Comparison of ENCODE assay signal across 13 cellular contexts in genomic region chr10:10785627-10786333, GRCh38.
DNase-seq lines count a peak whose midpoint lies in the region; ATAC-seq and TF ChIP-seq lines count a peak whose summit lies in the region.
"Had no signal": no experiment of that assay in that cellular context is flagged by ENCODE, and none has a peak within 500 bp of the region (broad histone marks: within the 10 kb centered on the region; RNA-seq: fewer than 3 reads in every experiment).

No MANE protein-coding gene starts in this region.

- ATAC-seq in PC-3 (no peak), body of pancreas (no peak)
- ATAC-seq: effector memory CD8-positive, alpha-beta T cell had no signal

- H2AFZ ChIP-seq in PC-3 (ENCODE audit: low read length) (no peak overlapping the region), mesenchymal stem cell (ENCODE audit: low read depth, low read length) (no peak overlapping the region)

- no peak overlapping the region for H3K4ac ChIP-seq in mesenchymal stem cell (ENCODE audit: low read depth in 1 of 2, low read length in 2 of 2)

- POLR2A ChIA-PET in PC-3 (lab: Charles Lee; ENCODE audit: unreplicated experiment), result no interaction called here

- CTCF ChIA-PET in PC-3 (lab: Charles Lee), result no interaction called here

- H3K4me1 ChIP-seq in PC-3 (ENCODE audit: insufficient read depth, low read length) (0 out of 2 replicates have a peak, but pooled peaks cover 8% of the 10 kb centered on the region), mesenchymal stem cell (ENCODE audit: control insufficient read depth, insufficient read depth, low read depth, low read length) (peaks cover 6% of the 10 kb centered on the region), body of pancreas (no peaks in the 10 kb centered on the region), adrenal gland (replicated peaks in 1 of 2) (no peaks in the 10 kb centered on the region)
- H3K4me1 ChIP-seq: vagina had no signal

- TF ChIP-seq POLR2A in body of pancreas (IDR thresholded peaks at IDR 0.05), result no peak
- TF ChIP-seq POLR2A in adrenal gland (IDR thresholded peaks at IDR 0.05), result no peak

- no peak overlapping the region for H2AK5ac ChIP-seq in mesenchymal stem cell (ENCODE audit: low read length, severe bottlenecking)

- H3K79me2 ChIP-seq in PC-3 (ENCODE audit: low read length), result no peaks in the 10 kb centered on the region

- H3K4me2 ChIP-seq in PC-3 (ENCODE audit: low read length) (no peak overlapping the region), mesenchymal stem cell (ENCODE audit: low read length, poor library complexity, severe bottlenecking) (no peak overlapping the region)

- H3K4me3 ChIP-seq in PC-3 (ENCODE audit: low read length) (no peak overlapping the region), mesenchymal stem cell (ENCODE audit: insufficient read depth in 1 of 2, low read depth in 1 of 2, low read length in 2 of 2) (no peak overlapping the region), body of pancreas (no peak overlapping the region), adrenal gland (no peak overlapping the region)
- H3K4me3 ChIP-seq: HAP-1, vagina had no signal

- H3K9me2 ChIP-seq in PC-3 (replicated peaks; ENCODE audit: low read length), result no peaks in the 10 kb centered on the region

- no peaks in the 10 kb centered on the region for H3K9me3 ChIP-seq in PC-3 (ENCODE audit: low read length)
- H3K9me3 ChIP-seq in mesenchymal stem cell (ENCODE audit: control insufficient read depth, low read length), result no peaks in the 10 kb centered on the region
- H3K9me3 ChIP-seq in body of pancreas, result peaks cover 0 to 6% (median 0%) of the 10 kb centered on the region in 3 donors
- H3K9me3 ChIP-seq in adrenal gland (replicated peaks in 1 of 3), result no peaks in the 10 kb centered on the region
- H3K9me3 ChIP-seq: HAP-1, vagina had no signal

- H3K18ac ChIP-seq in mesenchymal stem cell (ENCODE audit: low read depth in 1 of 2, low read length in 2 of 2), result peak overlapping the region in 1 of 2 experiments; percentile 65

- no peak overlapping the region for H3K14ac ChIP-seq in mesenchymal stem cell (ENCODE audit: low read length in 2 of 2)

- no peaks in the 10 kb centered on the region for H3K27me3 ChIP-seq in PC-3 (ENCODE audit: low read length)
- no peaks in the 10 kb centered on the region for H3K27me3 ChIP-seq in mesenchymal stem cell (ENCODE audit: control insufficient read depth in 1 of 2, insufficient read depth in 1 of 2, low read length in 2 of 2)
- H3K27me3 ChIP-seq in body of pancreas, result no peaks in the 10 kb centered on the region
- no peaks in the 10 kb centered on the region for H3K27me3 ChIP-seq in adrenal gland
- H3K27me3 ChIP-seq: vagina had no signal

- H2BK12ac ChIP-seq in mesenchymal stem cell (ENCODE audit: low read length in 2 of 2), result no peak overlapping the region

- H3K9ac ChIP-seq in PC-3 (ENCODE audit: low read length) (no peak overlapping the region), mesenchymal stem cell (ENCODE audit: low read length) (no peak overlapping the region)

- H3K27ac ChIP-seq in PC-3 (ENCODE audit: low read length) (no peak overlapping the region), mesenchymal stem cell (ENCODE audit: low read length, poor library complexity, severe bottlenecking) (peak overlapping the region; percentile 85), body of pancreas (no peak overlapping the region), adrenal gland (no peak overlapping the region)
- H3K27ac ChIP-seq: C4-2B, vagina had no signal

- intact Hi-C loops in PC-3 (cut with micrococcal nuclease), result no loop called here
- intact Hi-C loops in body of pancreas (cut with DNase I), result no loop called here
- intact Hi-C loops in adrenal gland (cut with DNase I), result no loop called here

- H2BK5ac ChIP-seq in mesenchymal stem cell (ENCODE audit: low read depth, low read length, poor library complexity, severe bottlenecking), result no peak overlapping the region

- H3K36me3 ChIP-seq in PC-3 (ENCODE audit: low read depth, low read length) (no peaks in the 10 kb centered on the region), mesenchymal stem cell (ENCODE audit: control insufficient read depth in 1 of 2, insufficient read depth in 2 of 2, low read depth in 1 of 2, low read length in 2 of 2) (peaks cover 0 to 7% of the 10 kb centered on the region in 2 experiments), body of pancreas (replicated peaks in 1 of 2; ENCODE audit: insufficient read depth in 1 of 2, low read depth in 2 of 2) (no peaks in the 10 kb centered on the region), adrenal gland (replicated peaks in 1 of 2) (no peaks in the 10 kb centered on the region)
- H3K36me3 ChIP-seq: HAP-1, vagina had no signal

- no peak overlapping the region for H4K91ac ChIP-seq in mesenchymal stem cell (ENCODE audit: low read length)

- H2BK120ac ChIP-seq in mesenchymal stem cell (ENCODE audit: low read depth, low read length), result no peak overlapping the region

- 25% methylated on average over 4 of the region's 4 CpGs for WGBS in mesenchymal stem cell
- 64 to 82% methylated on average over 4 of the region's 4 CpGs for WGBS in body of pancreas, 2 donors
- WGBS in adrenal gland, 4 donors, result 67 to 80% (median 77%) methylated on average over 4 of the region's 4 CpGs

- no peak overlapping the region for H4K8ac ChIP-seq in mesenchymal stem cell (ENCODE audit: low read length)

- no peak for TF ChIP-seq CTCF in PC-3 (conservative IDR thresholded peaks at IDR 0.05; ENCODE audit: low read depth, low read length)
- no peak for TF ChIP-seq CTCF in body of pancreas (IDR thresholded peaks at IDR 0.05)
- no peak for TF ChIP-seq CTCF in adrenal gland (IDR thresholded peaks at IDR 0.05)

- no TSS peak for BruUV-seq in PC-3 (replicated peaks; lab: Mats Ljungman, UMichigan)

- no peak overlapping the region for H2BK15ac ChIP-seq in mesenchymal stem cell (ENCODE audit: low read depth, poor library complexity, severe bottlenecking)

- no peaks in the 10 kb centered on the region for H4K20me1 ChIP-seq in PC-3 (ENCODE audit: low read length)

- peaks cover 2% of the 10 kb centered on the region for H3K79me1 ChIP-seq in mesenchymal stem cell (replicated peaks; ENCODE audit: low read length, poor library complexity, severe bottlenecking)

- peak; percentile 92 for DNase-seq in EL
- peak; percentile 42 for DNase-seq in PC-3
- peak; percentile 59 for DNase-seq in dermis blood vessel endothelial cell
- DNase-seq in mesenchymal stem cell, result peak; percentile 60
- no peak for DNase-seq in hypothalamus (lab: John Stamatoyannopoulos, UW)
- no peak for DNase-seq in body of pancreas
- no peak for DNase-seq in adrenal gland
- DNase-seq in COLO829 (ENCODE audit: low spot score), result no peak
- DNase-seq: activated naive CD8-positive, alpha-beta T cell treated with anti-CD3 and anti-CD28 coated beads, Interleukin-2, amount 10 ng/mL, durations not matched to agents 7 days and 5 days; effector memory CD8-positive, alpha-beta T cell had no signal

- no peaks in the 10 kb centered on the region for H3F3A ChIP-seq in PC-3 (ENCODE audit: low read length, unreplicated experiment)

- no peak overlapping the region for H3K23ac ChIP-seq in mesenchymal stem cell (ENCODE audit: low read length in 2 of 2)

Comparison
In these comparisons a context has a peak if more than half of its experiments do, and no peak if none do; other contexts are left out.
1. DNase-seq: peak in EL (single experiment), PC-3 (single experiment), dermis blood vessel endothelial cell (single experiment) and mesenchymal stem cell (single experiment); none in hypothalamus (0 of 51), body of pancreas (0 of 4), adrenal gland (0 of 7) and COLO829 (single experiment).